16 cellular contexts compared by ENCODE assay signal in genomic region chr1:54850737-54851136, GRCh38. TPM values are rescaled to one million over a fixed set of nuclear protein-coding genes. Genes with fewer than 3 reads are reported as not detected.
DNase-seq lines count a peak whose midpoint lies in the region; ATAC-seq, FAIRE-seq and TF ChIP-seq lines count a peak whose summit lies in the region.
"Had no signal": no experiment of that assay in that cellular context is flagged by ENCODE, and none has a peak within 500 bp of the region (broad histone marks: within the 10 kb centered on the region; RNA-seq: fewer than 3 reads in every experiment).

No MANE protein-coding gene starts in this region.

- H3K36me3 Mint-ChIP-seq in activated T-helper 1 cell treated with anti-CD3 and anti-CD28 coated beads, Interleukin-12 subunit alpha, Interleukin-12 subunit beta, Interleukin-2, Interleukin-4 antibody, amounts not matched to agents 30 ng/mL and 10 ng/mL and 1 ng/mL, durations not matched to agents 14 hours and 24 hours and 36 hours (ENCODE audit: low read depth), result peaks cover 44% of the 10 kb centered on the region

- H3K4me3 ChIP-seq in astrocyte of the cerebellum (ENCODE audit: low read depth, low read length) (no peak overlapping the region), keratinocyte (ENCODE audit: control insufficient read depth in 2 of 3, extremely low read depth in 1 of 3, insufficient read depth in 2 of 3, low read depth in 1 of 3, low read length in 3 of 3) (no peak overlapping the region), vagina (no peak overlapping the region)
- H3K4me3 ChIP-seq: adrenal gland, esophagus muscularis mucosa, prostate gland had no signal

- in situ Hi-C loops in astrocyte of the cerebellum (cut with HindIII; ENCODE audit: low sequenced_read_pairs), result no loop called here

- no peak for TF ChIP-seq POLR2A in vagina (IDR thresholded peaks at IDR 0.05)

- H3K4me1 Mint-ChIP-seq in activated T-helper 1 cell treated with anti-CD3 and anti-CD28 coated beads, Interleukin-12 subunit alpha, Interleukin-12 subunit beta, Interleukin-2, Interleukin-4 antibody, amounts not matched to agents 30 ng/mL and 10 ng/mL and 1 ng/mL, durations not matched to agents 14 hours and 24 hours and 36 hours (ENCODE audit: low read depth), result no peaks in the 10 kb centered on the region

- dilution Hi-C loops in keratinocyte (cut with MboI; ENCODE audit: extremely low pct_ligation_motif_present, low sequenced_read_pairs), result no loop called here

- no peaks in the 10 kb centered on the region for H3K9me3 Mint-ChIP-seq in activated T-helper 1 cell treated with anti-CD3 and anti-CD28 coated beads, Interleukin-12 subunit alpha, Interleukin-12 subunit beta, Interleukin-2, Interleukin-4 antibody, amounts not matched to agents 30 ng/mL and 10 ng/mL and 1 ng/mL, durations not matched to agents 14 hours and 24 hours and 36 hours

- ATAC-seq in left cardiac atrium, result peak; percentile 67 to 68

- no peak overlapping the region for H3K4me3 Mint-ChIP-seq in activated T-helper 1 cell treated with anti-CD3 and anti-CD28 coated beads, Interleukin-12 subunit alpha, Interleukin-12 subunit beta, Interleukin-2, Interleukin-4 antibody, amounts not matched to agents 30 ng/mL and 10 ng/mL and 1 ng/mL, durations not matched to agents 14 hours and 24 hours and 36 hours

- H3K27me3 Mint-ChIP-seq in activated T-helper 1 cell treated with anti-CD3 and anti-CD28 coated beads, Interleukin-12 subunit alpha, Interleukin-12 subunit beta, Interleukin-2, Interleukin-4 antibody, amounts not matched to agents 30 ng/mL and 10 ng/mL and 1 ng/mL, durations not matched to agents 14 hours and 24 hours and 36 hours (ENCODE audit: insufficient read depth), result no peaks in the 10 kb centered on the region

- H3K27me3 ChIP-seq in keratinocyte (ENCODE audit: control insufficient read depth, extremely low read depth, insufficient read depth, low read length) (no peaks in the 10 kb centered on the region), vagina (no peaks in the 10 kb centered on the region)
- H3K27me3 ChIP-seq: adrenal gland, esophagus muscularis mucosa had no signal

- intact Hi-C loops in left cardiac atrium (cut with DNase I) (no loop called here), cardiac septum (cut with DNase I) (no loop called here), vagina (cut with DNase I) (no loop called here)
- intact Hi-C loops in activated T-helper 1 cell treated with anti-CD3 and anti-CD28 coated beads, Interleukin-12 subunit alpha, Interleukin-12 subunit beta, Interleukin-2, Interleukin-4 antibody, amounts not matched to agents 30 ng/mL and 10 ng/mL and 1 ng/mL, durations not matched to agents 14 hours and 24 hours and 36 hours (cut with micrococcal nuclease), result no loop called here

- no peak overlapping the region for H3K27ac Mint-ChIP-seq in activated T-helper 1 cell treated with anti-CD3 and anti-CD28 coated beads, Interleukin-12 subunit alpha, Interleukin-12 subunit beta, Interleukin-2, Interleukin-4 antibody, amounts not matched to agents 30 ng/mL and 10 ng/mL and 1 ng/mL, durations not matched to agents 14 hours and 24 hours and 36 hours

- H3K9me3 ChIP-seq in keratinocyte (ENCODE audit: control insufficient read depth, low read depth, low read length) (no peaks in the 10 kb centered on the region), vagina (no peaks in the 10 kb centered on the region)
- H3K9me3 ChIP-seq: adrenal gland, prostate gland had no signal

- no peak overlapping the region for H2AFZ ChIP-seq in keratinocyte (ENCODE audit: control insufficient read depth, low read length)

- DNase-seq in left cardiac atrium, result no peak
- DNase-seq in cardiac septum (ENCODE audit: low spot score), result no peak
- DNase-seq in astrocyte of the cerebellum (ENCODE audit: low read depth), result peak; percentile 61
- DNase-seq in keratinocyte (ENCODE audit: low read depth, low spot score), result peak; percentile 17
- DNase-seq in vagina (ENCODE audit: extremely low spot score in 2 of 2), result no peak
- no peak for DNase-seq in activated T-helper 1 cell treated with anti-CD3 and anti-CD28 coated beads, Interleukin-12 subunit alpha, Interleukin-12 subunit beta, Interleukin-2, Interleukin-4 antibody, amounts not matched to agents 30 ng/mL and 10 ng/mL and 1 ng/mL, durations not matched to agents 14 hours and 24 hours and 36 hours (ENCODE audit: low spot score)
- DNase-seq in NCI-H1105 (lab: John Stamatoyannopoulos, UW), result no peak
- no peak for DNase-seq in NCI-H1092 treated with DMSO at 0.1 percent for 48 hours (lab: John Stamatoyannopoulos, UW)
- DNase-seq: 8988T, H7, left ventricle myocardium superior, NCI-H1436 treated with DMSO at 0.1 percent for 48 hours had no signal

- peaks cover 12% of the 10 kb centered on the region for H4K20me1 ChIP-seq in keratinocyte (ENCODE audit: control insufficient read depth, extremely low read depth, insufficient read depth, low read length)

- no peak overlapping the region for H3K4me2 ChIP-seq in keratinocyte (ENCODE audit: control insufficient read depth, extremely low read depth, insufficient read depth, low read depth, low read length)

- H3K9me1 ChIP-seq in keratinocyte (ENCODE audit: control insufficient read depth, extremely low read depth, insufficient read depth, low read length), result no peaks in the 10 kb centered on the region

- peak; percentile 53 for FAIRE-seq in keratinocyte (lab: Jason Lieb, UNC)

- H3K36me3 ChIP-seq in keratinocyte (ENCODE audit: control insufficient read depth in 2 of 2, extremely low read depth in 1 of 2, insufficient read depth in 2 of 2, low read length in 2 of 2) (peaks cover 62 to 68% of the 10 kb centered on the region in 2 experiments), vagina (peaks cover 0 to 5% of the 10 kb centered on the region in 2 donors)
- H3K36me3 ChIP-seq: prostate gland had no signal

- H3K27ac ChIP-seq in keratinocyte (ENCODE audit: control insufficient read depth, insufficient read depth, low read length), result peak overlapping the region; percentile 19
- H3K27ac ChIP-seq in vagina, result peak overlapping the region; percentile 84
- H3K27ac ChIP-seq: prostate gland had no signal

- peaks cover 19% of the 10 kb centered on the region for H3K4me1 ChIP-seq in keratinocyte (ENCODE audit: control insufficient read depth, extremely low read depth, insufficient read depth, low read length)
- H3K4me1 ChIP-seq in vagina, result peaks cover 36% of the 10 kb centered on the region
- H3K4me1 ChIP-seq: prostate gland had no signal

- H3K9ac ChIP-seq in keratinocyte (ENCODE audit: control insufficient read depth, extremely low read depth, insufficient read depth, low read length), result no peak overlapping the region

- no peak for TF ChIP-seq CTCF in astrocyte of the cerebellum (IDR thresholded peaks at IDR 0.05; ENCODE audit: low read depth, low read length, missing control alignments)
- no peak for TF ChIP-seq CTCF in keratinocyte (optimal IDR thresholded peaks at IDR 0.05 in 1 of 3, IDR thresholded peaks at IDR 0.05 in 1 of 3, conservative IDR thresholded peaks at IDR 0.05 in 1 of 3; ENCODE audit: extremely low read depth in 1 of 3, insufficient read depth in 2 of 3, low read length in 3 of 3)
- no peak for TF ChIP-seq CTCF in vagina (IDR thresholded peaks at IDR 0.05)

- peaks cover 4% of the 10 kb centered on the region for H3K79me2 ChIP-seq in keratinocyte (ENCODE audit: control insufficient read depth, insufficient read depth, low read length)

RNA-seq across cellular contexts. Expression of gene DHCR24, which starts 36.3 kb away (rescaled TPM):
- total RNA-seq in left cardiac atrium (10 to 100 TPM; 54.7 to 55.4 TPM), cardiac septum (40.3 TPM), vagina (141 TPM)
- polyA plus RNA-seq in keratinocyte, result 363 to 515 TPM (median 434 TPM) in 3 replicates
- 72.5 TPM for polyA plus RNA-seq in keratinocyte (2011; ENCODE audit: low read depth)
- polyA plus RNA-seq in keratinocyte (2011; cell fraction: cytosol; rRNA removed), result 267 and 283 TPM in 2 replicates
- polyA plus RNA-seq in keratinocyte (2011; cell fraction: nucleus; rRNA removed), result 731 and 733 TPM in 2 replicates
- polyA plus RNA-seq in keratinocyte (2012; ENCODE audit: low replicate concordance), result 262 and 434 TPM in 2 replicates
- 1,082 to 2,772 TPM (median 1,362 TPM) in 3 replicates for polyA minus RNA-seq in keratinocyte
- 743 TPM for polyA minus RNA-seq in keratinocyte (2011; cell fraction: cytosol; rRNA and poly(A)+ RNA removed)
- 1,029 and 1,296 TPM in 2 replicates for polyA minus RNA-seq in keratinocyte (2011; cell fraction: nucleus; rRNA and poly(A)+ RNA removed)
- 206 and 211 TPM in 2 replicates for total RNA-seq in activated T-helper 1 cell treated with anti-CD3 and anti-CD28 coated beads, Interleukin-12 subunit alpha, Interleukin-12 subunit beta, Interleukin-2, Interleukin-4 antibody, amounts not matched to agents 30 ng/mL and 10 ng/mL and 1 ng/mL, durations not matched to agents 14 hours and 24 hours and 36 hours

RNA-seq across cellular contexts. Expression of gene TTC22, which starts 49.6 kb away (rescaled TPM):
- total RNA-seq in left cardiac atrium (under 1 TPM; 0.31 to 0.47 TPM), cardiac septum (0.08 TPM), vagina (43.5 TPM)
- polyA plus RNA-seq in keratinocyte, result 5.1 to 8.0 TPM (median 7.2 TPM) in 3 replicates
- polyA plus RNA-seq in keratinocyte (2011; ENCODE audit: low read depth), result 2.5 TPM
- 5.6 and 7.2 TPM in 2 replicates for polyA plus RNA-seq in keratinocyte (2011; cell fraction: cytosol; rRNA removed)
- 12.2 and 14.7 TPM in 2 replicates for polyA plus RNA-seq in keratinocyte (2011; cell fraction: nucleus; rRNA removed)
- 6.3 and 8.4 TPM in 2 replicates for polyA plus RNA-seq in keratinocyte (2012; ENCODE audit: low replicate concordance)
- polyA minus RNA-seq in keratinocyte, result 4.4 to 9.1 TPM (median 7.2 TPM) in 3 replicates
- polyA minus RNA-seq in keratinocyte (2011; cell fraction: cytosol; rRNA and poly(A)+ RNA removed), result 19.4 TPM
- 9.3 and 9.6 TPM in 2 replicates for polyA minus RNA-seq in keratinocyte (2011; cell fraction: nucleus; rRNA and poly(A)+ RNA removed)
- 2.2 and 2.3 TPM in 2 replicates for total RNA-seq in activated T-helper 1 cell treated with anti-CD3 and anti-CD28 coated beads, Interleukin-12 subunit alpha, Interleukin-12 subunit beta, Interleukin-2, Interleukin-4 antibody, amounts not matched to agents 30 ng/mL and 10 ng/mL and 1 ng/mL, durations not matched to agents 14 hours and 24 hours and 36 hours
- total RNA-seq: OCI-LY7 had no signal

Comparison
In these comparisons a context has a peak if more than half of its experiments do, and no peak if none do; other contexts are left out.
1. DNase-seq: peak in astrocyte of the cerebellum (single experiment) and keratinocyte (single experiment); none in left cardiac atrium (single experiment), cardiac septum (single experiment), vagina (0 of 2), activated T-helper 1 cell treated with anti-CD3 and anti-CD28 coated beads, Interleukin-12 subunit alpha, Interleukin-12 subunit beta, Interleukin-2, Interleukin-4 antibody, amounts not matched to agents 30 ng/mL and 10 ng/mL and 1 ng/mL, durations not matched to agents 14 hours and 24 hours and 36 hours (single experiment), NCI-H1105 (single experiment) and NCI-H1092 treated with DMSO at 0.1 percent for 48 hours (single experiment).
2. RNA of gene TTC22, which starts 49.6 kb away (total RNA-seq): 43.5 TPM in vagina (single experiment); 2.2 to 2.3 TPM in activated T-helper 1 cell treated with anti-CD3 and anti-CD28 coated beads, Interleukin-12 subunit alpha, Interleukin-12 subunit beta, Interleukin-2, Interleukin-4 antibody, amounts not matched to agents 30 ng/mL and 10 ng/mL and 1 ng/mL, durations not matched to agents 14 hours and 24 hours and 36 hours, 0.31 to 0.47 TPM in left cardiac atrium and 0.08 TPM in cardiac septum (single experiment); every median in the first group is over 10 times any median in the second.